Comparison of ENCODE assay signal across 10 cellular contexts in genomic region chr2:134782107-134782506, GRCh38. TPM values are rescaled to one million over a fixed set of nuclear protein-coding genes. Genes with fewer than 3 reads are reported as not detected.
"Had no signal": no experiment of that assay in that cellular context is flagged by ENCODE, and none has a peak within 500 bp of the region (broad histone marks: within the 10 kb centered on the region; RNA-seq: fewer than 3 reads in every experiment).

No MANE protein-coding gene starts in this region.

- H2AFZ ChIP-seq: GM23248 had no signal

- H3K9me3 Mint-ChIP-seq: HFFc6 had no signal

- H3K36me3 Mint-ChIP-seq: IgD-negative memory B cell had no signal

- H3K27ac ChIP-seq: GM23248, HL-60 had no signal

- H3K4me1 ChIP-seq: HAP-1 had no signal

- H3K4me3 Mint-ChIP-seq: HFFc6, IgD-negative memory B cell had no signal

- H3K36me3 ChIP-seq: HAP-1 had no signal

- DNase-seq: GM23248, GOT3 had no signal

- H3K4me3 ChIP-seq: GM23248, HAP-1 had no signal

- H3K9me3 ChIP-seq: HAP-1 had no signal

- H3K27me3 Mint-ChIP-seq: IgD-negative memory B cell had no signal

- H3K27ac Mint-ChIP-seq: HFFc6, IgD-negative memory B cell had no signal

- H3K9ac ChIP-seq: GM23248 had no signal

RNA-seq across cellular contexts. Expression of gene ACMSD, which starts 56.3 kb away (rescaled TPM):
- total RNA-seq: GM23248, H4, H7, HepG2, HFFc6, HT1080 had no signal
- polyA plus RNA-seq: GM23248, HepG2, IgD-negative memory B cell had no signal
